Comparison of ENCODE assay signal across 8 cellular contexts in genomic region chr14:53217283-53217994, GRCh38.
DNase-seq lines count a peak whose midpoint lies in the region; TF ChIP-seq lines count a peak whose summit lies in the region.

No MANE protein-coding gene starts in this region.

- no peaks in the 10 kb centered on the region for H3K27me3 Mint-ChIP-seq in activated naive CD8-positive, alpha-beta T cell treated with anti-CD3 and anti-CD28 coated beads for 36 hours

- H3K27ac Mint-ChIP-seq in activated naive CD8-positive, alpha-beta T cell treated with anti-CD3 and anti-CD28 coated beads for 36 hours: peak overlapping the region; percentile 46

- no peaks in the 10 kb centered on the region for H3K36me3 Mint-ChIP-seq in activated naive CD8-positive, alpha-beta T cell treated with anti-CD3 and anti-CD28 coated beads for 36 hours

- no peaks in the 10 kb centered on the region for H3K36me3 ChIP-seq in right atrium auricular region

- H3K27ac ChIP-seq in right atrium auricular region: peak overlapping the region; percentile 23 to 63

- peaks cover 9% of the 10 kb centered on the region for H3K4me1 Mint-ChIP-seq in activated naive CD8-positive, alpha-beta T cell treated with anti-CD3 and anti-CD28 coated beads for 36 hours

- TF ChIP-seq CTCF in GM12865 (IDR thresholded peaks at IDR 0.05; ENCODE audit: insufficient read depth, low read depth, low read length, missing control alignments) (peak; percentile 47), right atrium auricular region (IDR thresholded peaks at IDR 0.05) (peak; percentile 39 to 77), retinal pigment epithelial cell (conservative IDR thresholded peaks at IDR 0.05; ENCODE audit: low read depth, low read length) (no peak)

- H3K4me3 ChIP-seq in GM12865 (ENCODE audit: low read depth, low read length) (peak overlapping the region; percentile 83), right atrium auricular region (peak overlapping the region; percentile 50 to 66), retinal pigment epithelial cell (ENCODE audit: low read length) (peak overlapping the region; percentile 53)

- peaks cover 2% of the 10 kb centered on the region for H3K9me3 Mint-ChIP-seq in activated naive CD8-positive, alpha-beta T cell treated with anti-CD3 and anti-CD28 coated beads for 36 hours

- H3K4me1 ChIP-seq in right atrium auricular region: peaks cover 0 to 8% of the 10 kb centered on the region in 2 donors

- no peaks in the 10 kb centered on the region for H3K9me3 ChIP-seq in right atrium auricular region

- H3K4me3 Mint-ChIP-seq in activated naive CD8-positive, alpha-beta T cell treated with anti-CD3 and anti-CD28 coated beads for 36 hours: peak overlapping the region; percentile 83

- H3K27me3 ChIP-seq in right atrium auricular region: no peaks in the 10 kb centered on the region

- DNase-seq in GM12865 (ENCODE audit: low read depth) (peak; percentile 88), HCEC 1CT (peak; percentile 52), M059J (ENCODE audit: low read depth) (peak; percentile 63), SKM-1 (lab: John Stamatoyannopoulos, UW; ENCODE audit: unreplicated experiment) (peak; percentile 22), right atrium auricular region (ENCODE audit: low spot score) (peak; percentile 70), retinal pigment epithelial cell (ENCODE audit: low read depth) (peak; percentile 25), mesenteric fat pad (ENCODE audit: low spot score) (no peak)
- peak; percentile 89 for DNase-seq in activated naive CD8-positive, alpha-beta T cell treated with anti-CD3 and anti-CD28 coated beads for 36 hours
